In genomic region chr10:109961181-109962001, GRCh38 we compare ENCODE assay signal across 11 cellular contexts. TPM values are rescaled to one million over a fixed set of nuclear protein-coding genes. Genes with fewer than 3 reads are reported as not detected.
A peak's percentile ranks its signal among the peaks of the same experiment; 100 is the strongest.
DNase-seq lines count a peak whose midpoint lies in the region; ATAC-seq and TF ChIP-seq lines count a peak whose summit lies in the region.
"Had no signal": no experiment of that assay in that cellular context is flagged by ENCODE, and none has a peak within 500 bp of the region (broad histone marks: within the 10 kb centered on the region; RNA-seq: fewer than 3 reads in every experiment).

No MANE protein-coding gene starts in this region.

- H3K27me3 Mint-ChIP-seq in MCF 10A (ENCODE audit: insufficient read depth, unreplicated experiment), result no peaks in the 10 kb centered on the region
- no peaks in the 10 kb centered on the region for H3K27me3 Mint-ChIP-seq in T-cell
- H3K27me3 Mint-ChIP-seq: B cell had no signal

- H3K4me3 Mint-ChIP-seq in MCF 10A (ENCODE audit: unreplicated experiment), result no peak overlapping the region
- H3K4me3 Mint-ChIP-seq in T-cell, result no peak overlapping the region
- H3K4me3 Mint-ChIP-seq: B cell had no signal

- no peak for TF ChIP-seq CTCF in MCF 10A (IDR thresholded peaks at IDR 0.05; ENCODE audit: unreplicated experiment)

- CTCF ChIA-PET in MCF 10A (lab: Yijun Ruan, JAX) (no interaction called here), T-cell (lab: Charles Lee) (no interaction called here)

- peaks cover 16% of the 10 kb centered on the region for H3K4me1 Mint-ChIP-seq in MCF 10A (ENCODE audit: insufficient read depth, unreplicated experiment)
- peaks cover 2 to 4% (median 2%) of the 10 kb centered on the region in 3 donors for H3K4me1 Mint-ChIP-seq in T-cell

- H3K27ac Mint-ChIP-seq in MCF 10A (ENCODE audit: low read depth, unreplicated experiment) (peak overlapping the region; percentile 44), T-cell (no peak overlapping the region)
- H3K27ac Mint-ChIP-seq: B cell had no signal

- ATAC-seq in T-cell (replicated peaks in 1 of 4) (no peak), GM21367 (IDR thresholded peaks at IDR 0.05; ENCODE audit: unreplicated experiment) (no peak)

- no peaks in the 10 kb centered on the region for H3K36me3 Mint-ChIP-seq in MCF 10A (ENCODE audit: insufficient read depth, unreplicated experiment)
- H3K36me3 Mint-ChIP-seq in T-cell, result no peaks in the 10 kb centered on the region

- H3K9me3 Mint-ChIP-seq in MCF 10A (ENCODE audit: unreplicated experiment), result no peaks in the 10 kb centered on the region
- H3K9me3 Mint-ChIP-seq in T-cell, result no peaks in the 10 kb centered on the region

- no TSS peak for BruUV-seq in MCF 10A (replicated peaks; lab: Mats Ljungman, UMichigan)

- peak; percentile 32; the same call in 1 of the 2 replicates for TF ChIP-seq EP300 in Ishikawa (IDR thresholded peaks at IDR 0.05; ENCODE audit: borderline replicate concordance)

- intact Hi-C loops in MCF 10A (cut with micrococcal nuclease), result no loop called here

- POLR2A ChIA-PET in MCF 10A (lab: Yijun Ruan, JAX) (no interaction called here), T-cell (lab: Charles Lee) (interaction anchor here (0.6 kb wide), 2 partner anchors 9 to 133 kb away, joined by 3 read pairs; no protein-coding TSS in a partner anchor)

- no peak for TF ChIP-seq RAD21 in Ishikawa (IDR thresholded peaks at IDR 0.05; ENCODE audit: low read depth)

- DNase-seq in COLO668 (lab: John Stamatoyannopoulos, UW; ENCODE audit: unreplicated experiment) (peak; percentile 31), MCF 10A (ENCODE audit: unreplicated experiment) (peak; percentile 39), kidney glomerular epithelial cell (lab: John Stamatoyannopoulos, UW) (peak; percentile 74), T-cell (no peak), GM19240 (ENCODE audit: insufficient read length, low spot score) (no peak), GDM1 (lab: John Stamatoyannopoulos, UW) (no peak)
- DNase-seq: NCI-H345; stimulated activated naive CD4-positive, alpha-beta T cell had no signal

TF ChIP-seq in Ishikawa, 13 proteins besides CTCF, POLR2A, EP300 and RAD21:
- TF ChIP-seq FOXM1 (IDR thresholded peaks at IDR 0.05; ENCODE audit: borderline replicate concordance, low read depth) (no peak), CEBPB (IDR thresholded peaks at IDR 0.05) (peak; percentile 30; the same call in 1 of the 2 replicates), CREB1 (IDR thresholded peaks at IDR 0.05; ENCODE audit: low read depth) (peak; percentile 85), NFIC (IDR thresholded peaks at IDR 0.05) (0 out of 2 replicates have a peak, but pooled peaks have one; percentile 36), YY1 (IDR thresholded peaks at IDR 0.05; ENCODE audit: low read depth) (no peak), TCF12 (IDR thresholded peaks at IDR 0.05; ENCODE audit: low read depth) (0 out of 2 replicates have a peak, but pooled peaks have one; percentile 28), TEAD4 (IDR thresholded peaks at IDR 0.05) (peak; percentile 62), REST (IDR thresholded peaks at IDR 0.05; ENCODE audit: low read depth) (no peak)
- TF ChIP-seq, protein P1, sequence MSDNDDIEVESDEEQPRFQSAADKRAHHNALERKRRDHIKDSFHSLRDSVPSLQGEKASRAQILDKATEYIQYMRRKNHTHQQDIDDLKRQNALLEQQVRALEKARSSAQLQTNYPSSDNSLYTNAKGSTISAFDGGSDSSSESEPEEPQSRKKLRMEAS (IDR thresholded peaks at IDR 0.05), result peak; percentile 37; the same call in 1 of the 2 replicates
- TF ChIP-seq, protein P2, sequence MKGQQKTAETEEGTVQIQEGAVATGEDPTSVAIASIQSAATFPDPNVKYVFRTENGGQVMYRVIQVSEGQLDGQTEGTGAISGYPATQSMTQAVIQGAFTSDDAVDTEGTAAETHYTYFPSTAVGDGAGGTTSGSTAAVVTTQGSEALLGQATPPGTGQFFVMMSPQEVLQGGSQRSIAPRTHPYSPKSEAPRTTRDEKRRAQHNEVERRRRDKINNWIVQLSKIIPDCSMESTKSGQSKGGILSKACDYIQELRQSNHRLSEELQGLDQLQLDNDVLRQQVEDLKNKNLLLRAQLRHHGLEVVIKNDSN (IDR thresholded peaks at IDR 0.05), result peak; percentile 21; the same call in 1 of the 2 replicates

RNA-seq across cellular contexts. Expression of gene XPNPEP1, which starts 38.1 kb away (rescaled TPM):
- total RNA-seq in MCF 10A (2022) (51.6 and 52.1 TPM in 2 replicates), T-cell (10 to 100 TPM; 40.0 to 63.9 (median 44.6) TPM)

RNA-seq across cellular contexts. Expression of gene ADD3, which starts 46.4 kb away (rescaled TPM):
- 11.2 and 14.5 TPM in 2 replicates for total RNA-seq in MCF 10A (2022)
- total RNA-seq in T-cell, result 100 to 1,000 TPM; 296 to 481 (median 303) TPM

Comparison
In these comparisons a context has a peak if more than half of its experiments do, and no peak if none do; other contexts are left out.
1. DNase-seq: peak in COLO668 (single experiment), MCF 10A (single experiment) and kidney glomerular epithelial cell (single experiment); none in T-cell (0 of 34), GM19240 (single experiment) and GDM1 (single experiment).
2. RNA of gene ADD3, which starts 46.4 kb away (total RNA-seq): 296 to 481 TPM in T-cell; 11.2 to 14.5 TPM in MCF 10A; every median in the first group is over 10 times any median in the second.